In the genomic region with DNA sequence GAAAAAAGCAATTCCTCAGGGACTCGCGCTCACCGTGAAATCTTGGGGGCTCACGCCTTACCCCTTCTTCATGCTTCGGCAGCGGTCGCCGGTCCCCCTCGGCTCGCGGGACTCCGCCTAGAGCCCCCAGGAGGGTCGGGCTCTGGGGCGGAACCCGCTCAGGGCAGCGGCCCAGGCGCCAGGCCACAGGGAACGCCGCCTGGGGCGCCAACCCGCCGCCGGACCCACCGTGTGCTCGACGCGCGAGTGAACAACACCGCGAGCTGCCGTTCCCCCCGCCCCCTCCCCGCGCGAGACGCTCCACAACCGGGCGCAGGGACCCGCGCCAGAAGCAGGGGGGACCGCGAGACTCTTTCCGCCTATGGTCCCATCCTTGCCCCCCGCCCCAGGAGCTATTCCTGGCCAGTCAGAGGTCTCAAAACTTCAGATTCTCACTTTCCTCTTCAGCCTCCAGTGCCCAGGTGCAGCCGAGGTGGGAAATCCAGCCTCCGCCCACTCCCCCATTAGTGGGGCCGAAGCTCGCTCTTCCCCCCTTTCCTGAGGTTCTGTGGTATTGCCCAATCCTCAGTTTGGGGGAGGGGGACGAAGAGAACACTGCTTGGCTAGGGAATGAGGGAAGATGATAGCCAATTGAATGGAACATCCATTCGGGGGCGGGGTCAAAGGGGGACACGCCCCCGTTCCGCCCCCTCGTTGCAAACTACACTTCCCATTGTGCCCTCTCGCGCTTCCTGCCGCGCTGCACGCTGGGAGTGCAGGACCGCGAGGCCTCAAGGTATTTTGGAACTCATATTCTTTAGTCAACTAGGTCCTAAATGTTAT, we compare ENCODE assay signal across 1 cellular context.
A peak's percentile ranks its signal among the peaks of the same experiment; 100 is the strongest.
TF ChIP-seq lines count a peak whose summit lies in the region.

A gene (minus strand): TSS at position 265 of the 822 bp plus-strand sequence. CDS start 52,069 bp downstream, outside the sequence.

TF ChIP-seq in K562, 482 proteins besides CTCF, POLR2A, EP300 and RAD21 (continued from another document and continues in another):
- TF ChIP-seq, protein P1, sequence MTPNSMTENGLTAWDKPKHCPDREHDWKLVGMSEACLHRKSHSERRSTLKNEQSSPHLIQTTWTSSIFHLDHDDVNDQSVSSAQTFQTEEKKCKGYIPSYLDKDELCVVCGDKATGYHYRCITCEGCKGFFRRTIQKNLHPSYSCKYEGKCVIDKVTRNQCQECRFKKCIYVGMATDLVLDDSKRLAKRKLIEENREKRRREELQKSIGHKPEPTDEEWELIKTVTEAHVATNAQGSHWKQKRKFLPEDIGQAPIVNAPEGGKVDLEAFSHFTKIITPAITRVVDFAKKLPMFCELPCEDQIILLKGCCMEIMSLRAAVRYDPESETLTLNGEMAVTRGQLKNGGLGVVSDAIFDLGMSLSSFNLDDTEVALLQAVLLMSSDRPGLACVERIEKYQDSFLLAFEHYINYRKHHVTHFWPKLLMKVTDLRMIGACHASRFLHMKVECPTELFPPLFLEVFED (CRISPR knock-in tag; conservative IDR thresholded peaks at IDR 0.05): no peak
- TF ChIP-seq ZSCAN29 (IDR thresholded peaks at IDR 0.05) (no peak), ZNF263 (CRISPR knock-in tag; IDR thresholded peaks at IDR 0.05; ENCODE audit: borderline replicate concordance) (no peak), POLR2B (IDR thresholded peaks at IDR 0.05; ENCODE audit: low read depth, partially characterized antibody) (no peak), NONO (IDR thresholded peaks at IDR 0.05; ENCODE audit: low read depth in 2 of 2, low read length in 1 of 2) (peak; percentile 39 to 98; a peak in 3 of 4 replicates), ZNF696 (CRISPR knock-in tag; conservative IDR thresholded peaks at IDR 0.05) (no peak), ZNF12 (CRISPR knock-in tag; IDR thresholded peaks at IDR 0.05) (no peak), PHTF2 (CRISPR knock-in tag; IDR thresholded peaks at IDR 0.05) (no peak), RBM25 (IDR thresholded peaks at IDR 0.05; ENCODE audit: low read depth, low read length, severe bottlenecking) (no peak), ZNF184 (CRISPR knock-in tag; IDR thresholded peaks at IDR 0.05) (no peak), SETDB1 (IDR thresholded peaks at IDR 0.05; ENCODE audit: low read length) (no peak), FOXK2 (conservative IDR thresholded peaks at IDR 0.05 in 1 of 2, IDR thresholded peaks at IDR 0.05 in 1 of 2; ENCODE audit: low read depth in 2 of 2) (peak; percentile 74 to 98), EWSR1 (IDR thresholded peaks at IDR 0.05; ENCODE audit: borderline replicate concordance, low read depth, partially characterized antibody) (no peak), CAMTA2 (CRISPR knock-in tag; conservative IDR thresholded peaks at IDR 0.05) (no peak), DNMT1 (IDR thresholded peaks at IDR 0.05) (no peak)
- TF ChIP-seq, protein P2, sequence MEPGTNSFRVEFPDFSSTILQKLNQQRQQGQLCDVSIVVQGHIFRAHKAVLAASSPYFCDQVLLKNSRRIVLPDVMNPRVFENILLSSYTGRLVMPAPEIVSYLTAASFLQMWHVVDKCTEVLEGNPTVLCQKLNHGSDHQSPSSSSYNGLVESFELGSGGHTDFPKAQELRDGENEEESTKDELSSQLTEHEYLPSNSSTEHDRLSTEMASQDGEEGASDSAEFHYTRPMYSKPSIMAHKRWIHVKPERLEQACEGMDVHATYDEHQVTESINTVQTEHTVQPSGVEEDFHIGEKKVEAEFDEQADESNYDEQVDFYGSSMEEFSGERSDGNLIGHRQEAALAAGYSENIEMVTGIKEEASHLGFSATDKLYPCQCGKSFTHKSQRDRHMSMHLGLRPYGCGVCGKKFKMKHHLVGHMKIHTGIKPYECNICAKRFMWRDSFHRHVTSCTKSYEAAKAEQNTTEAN (CRISPR knock-in tag; IDR thresholded peaks at IDR 0.05): no peak
- TF ChIP-seq, protein P3, sequence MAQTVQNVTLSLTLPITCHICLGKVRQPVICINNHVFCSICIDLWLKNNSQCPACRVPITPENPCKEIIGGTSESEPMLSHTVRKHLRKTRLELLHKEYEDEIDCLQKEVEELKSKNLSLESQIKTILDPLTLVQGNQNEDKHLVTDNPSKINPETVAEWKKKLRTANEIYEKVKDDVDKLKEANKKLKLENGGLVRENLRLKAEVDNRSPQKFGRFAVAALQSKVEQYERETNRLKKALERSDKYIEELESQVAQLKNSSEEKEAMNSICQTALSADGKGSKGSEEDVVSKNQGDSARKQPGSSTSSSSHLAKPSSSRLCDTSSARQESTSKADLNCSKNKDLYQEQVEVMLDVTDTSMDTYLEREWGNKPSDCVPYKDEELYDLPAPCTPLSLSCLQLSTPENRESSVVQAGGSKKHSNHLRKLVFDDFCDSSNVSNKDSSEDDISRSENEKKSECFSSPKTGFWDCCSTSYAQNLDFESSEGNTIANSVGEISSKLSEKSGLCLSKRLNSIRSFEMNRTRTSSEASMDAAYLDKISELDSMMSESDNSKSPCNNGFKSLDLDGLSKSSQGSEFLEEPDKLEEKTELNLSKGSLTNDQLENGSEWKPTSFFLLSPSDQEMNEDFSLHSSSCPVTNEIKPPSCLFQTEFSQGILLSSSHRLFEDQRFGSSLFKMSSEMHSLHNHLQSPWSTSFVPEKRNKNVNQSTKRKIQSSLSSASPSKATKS (CRISPR knock-in tag; IDR thresholded peaks at IDR 0.05): no peak
- TF ChIP-seq, protein P4, sequence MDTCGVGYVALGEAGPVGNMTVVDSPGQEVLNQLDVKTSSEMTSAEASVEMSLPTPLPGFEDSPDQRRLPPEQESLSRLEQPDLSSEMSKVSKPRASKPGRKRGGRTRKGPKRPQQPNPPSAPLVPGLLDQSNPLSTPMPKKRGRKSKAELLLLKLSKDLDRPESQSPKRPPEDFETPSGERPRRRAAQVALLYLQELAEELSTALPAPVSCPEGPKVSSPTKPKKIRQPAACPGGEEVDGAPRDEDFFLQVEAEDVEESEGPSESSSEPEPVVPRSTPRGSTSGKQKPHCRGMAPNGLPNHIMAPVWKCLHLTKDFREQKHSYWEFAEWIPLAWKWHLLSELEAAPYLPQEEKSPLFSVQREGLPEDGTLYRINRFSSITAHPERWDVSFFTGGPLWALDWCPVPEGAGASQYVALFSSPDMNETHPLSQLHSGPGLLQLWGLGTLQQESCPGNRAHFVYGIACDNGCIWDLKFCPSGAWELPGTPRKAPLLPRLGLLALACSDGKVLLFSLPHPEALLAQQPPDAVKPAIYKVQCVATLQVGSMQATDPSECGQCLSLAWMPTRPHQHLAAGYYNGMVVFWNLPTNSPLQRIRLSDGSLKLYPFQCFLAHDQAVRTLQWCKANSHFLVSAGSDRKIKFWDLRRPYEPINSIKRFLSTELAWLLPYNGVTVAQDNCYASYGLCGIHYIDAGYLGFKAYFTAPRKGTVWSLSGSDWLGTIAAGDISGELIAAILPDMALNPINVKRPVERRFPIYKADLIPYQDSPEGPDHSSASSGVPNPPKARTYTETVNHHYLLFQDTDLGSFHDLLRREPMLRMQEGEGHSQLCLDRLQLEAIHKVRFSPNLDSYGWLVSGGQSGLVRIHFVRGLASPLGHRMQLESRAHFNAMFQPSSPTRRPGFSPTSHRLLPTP (IDR thresholded peaks at IDR 0.05; ENCODE audit: borderline replicate concordance, extremely low read depth, insufficient read length): no peak
- TF ChIP-seq, protein P5, sequence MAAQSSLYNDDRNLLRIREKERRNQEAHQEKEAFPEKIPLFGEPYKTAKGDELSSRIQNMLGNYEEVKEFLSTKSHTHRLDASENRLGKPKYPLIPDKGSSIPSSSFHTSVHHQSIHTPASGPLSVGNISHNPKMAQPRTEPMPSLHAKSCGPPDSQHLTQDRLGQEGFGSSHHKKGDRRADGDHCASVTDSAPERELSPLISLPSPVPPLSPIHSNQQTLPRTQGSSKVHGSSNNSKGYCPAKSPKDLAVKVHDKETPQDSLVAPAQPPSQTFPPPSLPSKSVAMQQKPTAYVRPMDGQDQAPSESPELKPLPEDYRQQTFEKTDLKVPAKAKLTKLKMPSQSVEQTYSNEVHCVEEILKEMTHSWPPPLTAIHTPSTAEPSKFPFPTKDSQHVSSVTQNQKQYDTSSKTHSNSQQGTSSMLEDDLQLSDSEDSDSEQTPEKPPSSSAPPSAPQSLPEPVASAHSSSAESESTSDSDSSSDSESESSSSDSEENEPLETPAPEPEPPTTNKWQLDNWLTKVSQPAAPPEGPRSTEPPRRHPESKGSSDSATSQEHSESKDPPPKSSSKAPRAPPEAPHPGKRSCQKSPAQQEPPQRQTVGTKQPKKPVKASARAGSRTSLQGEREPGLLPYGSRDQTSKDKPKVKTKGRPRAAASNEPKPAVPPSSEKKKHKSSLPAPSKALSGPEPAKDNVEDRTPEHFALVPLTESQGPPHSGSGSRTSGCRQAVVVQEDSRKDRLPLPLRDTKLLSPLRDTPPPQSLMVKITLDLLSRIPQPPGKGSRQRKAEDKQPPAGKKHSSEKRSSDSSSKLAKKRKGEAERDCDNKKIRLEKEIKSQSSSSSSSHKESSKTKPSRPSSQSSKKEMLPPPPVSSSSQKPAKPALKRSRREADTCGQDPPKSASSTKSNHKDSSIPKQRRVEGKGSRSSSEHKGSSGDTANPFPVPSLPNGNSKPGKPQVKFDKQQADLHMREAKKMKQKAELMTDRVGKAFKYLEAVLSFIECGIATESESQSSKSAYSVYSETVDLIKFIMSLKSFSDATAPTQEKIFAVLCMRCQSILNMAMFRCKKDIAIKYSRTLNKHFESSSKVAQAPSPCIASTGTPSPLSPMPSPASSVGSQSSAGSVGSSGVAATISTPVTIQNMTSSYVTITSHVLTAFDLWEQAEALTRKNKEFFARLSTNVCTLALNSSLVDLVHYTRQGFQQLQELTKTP (IDR thresholded peaks at IDR 0.05; ENCODE audit: low read depth in 1 of 2, partially characterized antibody in 2 of 2): peak in 1 of 2 experiments; percentile 98
- TF ChIP-seq, protein P6, sequence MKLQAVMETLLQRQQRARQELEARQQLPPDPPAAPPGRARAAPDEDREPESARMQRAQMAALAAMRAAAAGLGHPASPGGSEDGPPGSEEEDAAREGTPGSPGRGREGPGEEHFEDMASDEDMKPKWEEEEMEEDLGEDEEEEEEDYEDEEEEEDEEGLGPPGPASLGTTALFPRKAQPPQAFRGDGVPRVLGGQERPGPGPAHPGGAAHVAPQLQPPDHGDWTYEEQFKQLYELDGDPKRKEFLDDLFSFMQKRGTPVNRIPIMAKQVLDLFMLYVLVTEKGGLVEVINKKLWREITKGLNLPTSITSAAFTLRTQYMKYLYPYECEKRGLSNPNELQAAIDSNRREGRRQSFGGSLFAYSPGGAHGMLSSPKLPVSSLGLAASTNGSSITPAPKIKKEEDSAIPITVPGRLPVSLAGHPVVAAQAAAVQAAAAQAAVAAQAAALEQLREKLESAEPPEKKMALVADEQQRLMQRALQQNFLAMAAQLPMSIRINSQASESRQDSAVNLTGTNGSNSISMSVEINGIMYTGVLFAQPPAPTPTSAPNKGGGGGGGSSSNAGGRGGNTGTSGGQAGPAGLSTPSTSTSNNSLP (IDR thresholded peaks at IDR 0.05; ENCODE audit: borderline replicate concordance, low read depth, low read length): peak; percentile 15; the same call in 1 of the 2 replicates
- TF ChIP-seq, protein P7, sequence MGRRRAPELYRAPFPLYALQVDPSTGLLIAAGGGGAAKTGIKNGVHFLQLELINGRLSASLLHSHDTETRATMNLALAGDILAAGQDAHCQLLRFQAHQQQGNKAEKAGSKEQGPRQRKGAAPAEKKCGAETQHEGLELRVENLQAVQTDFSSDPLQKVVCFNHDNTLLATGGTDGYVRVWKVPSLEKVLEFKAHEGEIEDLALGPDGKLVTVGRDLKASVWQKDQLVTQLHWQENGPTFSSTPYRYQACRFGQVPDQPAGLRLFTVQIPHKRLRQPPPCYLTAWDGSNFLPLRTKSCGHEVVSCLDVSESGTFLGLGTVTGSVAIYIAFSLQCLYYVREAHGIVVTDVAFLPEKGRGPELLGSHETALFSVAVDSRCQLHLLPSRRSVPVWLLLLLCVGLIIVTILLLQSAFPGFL (CRISPR knock-in tag; IDR thresholded peaks at IDR 0.05): no peak
- TF ChIP-seq, protein P8, sequence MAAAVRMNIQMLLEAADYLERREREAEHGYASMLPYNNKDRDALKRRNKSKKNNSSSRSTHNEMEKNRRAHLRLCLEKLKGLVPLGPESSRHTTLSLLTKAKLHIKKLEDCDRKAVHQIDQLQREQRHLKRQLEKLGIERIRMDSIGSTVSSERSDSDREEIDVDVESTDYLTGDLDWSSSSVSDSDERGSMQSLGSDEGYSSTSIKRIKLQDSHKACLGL (CRISPR knock-in tag; IDR thresholded peaks at IDR 0.05; ENCODE audit: borderline replicate concordance, poor library complexity, severe bottlenecking): no peak
- TF ChIP-seq, protein P9, sequence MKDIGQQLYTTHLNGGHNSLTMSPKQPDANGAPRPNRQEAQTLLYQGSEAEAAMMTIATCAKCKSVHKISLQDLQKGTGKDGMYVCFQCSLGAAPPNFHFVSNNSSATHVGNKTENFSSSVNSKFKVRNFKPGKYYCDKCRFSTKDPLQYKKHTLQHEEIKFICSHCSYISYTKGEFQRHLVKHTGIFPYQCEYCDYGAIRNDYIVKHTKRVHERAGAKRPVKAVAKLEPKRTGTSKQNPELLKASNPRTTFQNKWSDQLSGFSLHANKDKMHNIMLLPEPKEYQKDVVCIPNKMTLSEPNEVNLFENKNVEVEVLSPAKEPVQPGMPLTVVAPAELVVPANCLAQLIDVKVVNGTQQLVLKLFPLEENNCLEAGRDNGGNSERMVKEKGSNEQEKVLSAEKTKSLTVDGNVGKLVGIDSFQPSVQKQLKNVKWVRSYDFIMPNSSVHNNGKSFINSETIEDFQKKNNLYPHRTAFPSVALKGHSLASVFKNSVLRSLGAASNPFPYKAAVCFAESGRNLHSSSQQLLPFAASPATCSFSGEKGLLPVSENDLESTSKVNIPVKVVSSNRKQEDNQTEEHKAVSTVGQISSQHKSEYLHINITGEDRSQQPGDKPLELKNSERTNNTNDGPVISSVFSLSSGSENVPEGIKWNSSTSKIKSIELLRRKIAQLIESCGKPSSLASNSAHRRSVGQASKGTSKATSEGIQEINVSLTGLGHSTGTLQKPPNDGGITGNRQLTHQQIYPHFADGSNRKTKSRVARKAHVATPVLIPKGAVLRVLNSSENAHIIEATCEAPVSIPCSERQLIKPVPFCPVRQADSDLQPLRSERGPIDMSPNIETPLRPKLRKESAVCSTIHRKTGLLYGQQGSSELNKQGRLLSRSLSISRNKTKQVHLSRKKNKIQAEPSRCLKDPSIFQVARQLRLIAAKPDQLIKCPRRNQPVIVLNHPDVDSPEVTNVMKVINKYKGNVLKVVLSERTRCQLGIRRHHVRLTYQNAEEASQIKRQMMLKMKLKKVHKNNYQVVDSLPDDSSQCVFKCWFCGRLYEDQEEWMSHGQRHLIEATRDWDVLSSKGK (CRISPR knock-in tag; IDR thresholded peaks at IDR 0.05): no peak
- TF ChIP-seq, protein P10, sequence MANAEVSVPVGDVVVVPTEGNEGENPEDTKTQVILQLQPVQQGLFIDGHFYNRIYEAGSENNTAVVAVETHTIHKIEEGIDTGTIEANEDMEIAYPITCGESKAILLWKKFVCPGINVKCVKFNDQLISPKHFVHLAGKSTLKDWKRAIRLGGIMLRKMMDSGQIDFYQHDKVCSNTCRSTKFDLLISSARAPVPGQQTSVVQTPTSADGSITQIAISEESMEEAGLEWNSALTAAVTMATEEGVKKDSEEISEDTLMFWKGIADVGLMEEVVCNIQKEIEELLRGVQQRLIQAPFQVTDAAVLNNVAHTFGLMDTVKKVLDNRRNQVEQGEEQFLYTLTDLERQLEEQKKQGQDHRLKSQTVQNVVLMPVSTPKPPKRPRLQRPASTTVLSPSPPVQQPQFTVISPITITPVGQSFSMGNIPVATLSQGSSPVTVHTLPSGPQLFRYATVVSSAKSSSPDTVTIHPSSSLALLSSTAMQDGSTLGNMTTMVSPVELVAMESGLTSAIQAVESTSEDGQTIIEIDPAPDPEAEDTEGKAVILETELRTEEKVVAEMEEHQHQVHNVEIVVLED (CRISPR knock-in tag; IDR thresholded peaks at IDR 0.05): no peak
- TF ChIP-seq, protein P11, sequence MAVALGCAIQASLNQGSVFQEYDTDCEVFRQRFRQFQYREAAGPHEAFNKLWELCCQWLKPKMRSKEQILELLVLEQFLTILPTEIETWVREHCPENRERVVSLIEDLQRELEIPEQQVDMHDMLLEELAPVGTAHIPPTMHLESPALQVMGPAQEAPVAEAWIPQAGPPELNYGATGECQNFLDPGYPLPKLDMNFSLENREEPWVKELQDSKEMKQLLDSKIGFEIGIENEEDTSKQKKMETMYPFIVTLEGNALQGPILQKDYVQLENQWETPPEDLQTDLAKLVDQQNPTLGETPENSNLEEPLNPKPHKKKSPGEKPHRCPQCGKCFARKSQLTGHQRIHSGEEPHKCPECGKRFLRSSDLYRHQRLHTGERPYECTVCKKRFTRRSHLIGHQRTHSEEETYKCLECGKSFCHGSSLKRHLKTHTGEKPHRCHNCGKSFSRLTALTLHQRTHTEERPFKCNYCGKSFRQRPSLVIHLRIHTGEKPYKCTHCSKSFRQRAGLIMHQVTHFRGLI (CRISPR knock-in tag; IDR thresholded peaks at IDR 0.05): no peak
